18 cellular contexts compared by ENCODE assay signal in genomic region chr7:30254248-30254647, GRCh38. TPM values are rescaled to one million over a fixed set of nuclear protein-coding genes. Genes with fewer than 3 reads are reported as not detected.
DNase-seq lines count a peak whose midpoint lies in the region; ATAC-seq, FAIRE-seq and TF ChIP-seq lines count a peak whose summit lies in the region.
"Had no signal": no experiment of that assay in that cellular context is flagged by ENCODE, and none has a peak within 500 bp of the region (broad histone marks: within the 10 kb centered on the region; RNA-seq: fewer than 3 reads in every experiment).

No MANE protein-coding gene starts in this region.

- ATAC-seq in activated T-cell treated with anti-CD3 and anti-CD28 coated beads, Interleukin-2, amount 50 U/mL, for 72 hours (replicated peaks in 1 of 2), result no peak
- ATAC-seq in GM19395 (IDR thresholded peaks at IDR 0.05; ENCODE audit: unreplicated experiment) (no peak), GM18873 (IDR thresholded peaks at IDR 0.05; ENCODE audit: low FRiP score, unreplicated experiment) (no peak)

- 86 to 87% methylated on average over 5 of the region's 5 CpGs for WGBS in GM23248 (ENCODE audit: low coverage in 1 of 2, low lambda C conversion rate in 2 of 2, missing lambda C conversion rate in 2 of 2), 2 experiments

- peaks cover 25 to 36% of the 10 kb centered on the region in 2 donors for H3K4me1 ChIP-seq in kidney (ENCODE audit: control insufficient read depth in 1 of 2, insufficient read depth in 1 of 2, low read depth in 1 of 2, low read length in 2 of 2)
- H3K4me1 ChIP-seq in GM23248 (ENCODE audit: insufficient read depth), result peaks cover 8% of the 10 kb centered on the region; the same call in 1 of the 2 replicates

- peak overlapping the region; percentile 14 for H3K27ac Mint-ChIP-seq in activated T-cell treated with anti-CD3 and anti-CD28 coated beads, Interleukin-2, amount 50 U/mL, for 72 hours
- H3K27ac Mint-ChIP-seq in nephron, result peak overlapping the region; percentile 85 to 93 (median 93)
- no peak overlapping the region for H3K27ac Mint-ChIP-seq in activated naive CD4-positive, alpha-beta T cell treated with anti-CD3 and anti-CD28 coated beads for 36 hours
- H3K27ac Mint-ChIP-seq: B cell had no signal

- no peak overlapping the region for H2AFZ ChIP-seq in GM23248

- H3K79me2 ChIP-seq in GM23248 (ENCODE audit: insufficient read depth), result no peaks in the 10 kb centered on the region

- H3K9me3 Mint-ChIP-seq in activated T-cell treated with anti-CD3 and anti-CD28 coated beads, Interleukin-2, amount 50 U/mL, for 72 hours, result no peaks in the 10 kb centered on the region
- H3K9me3 Mint-ChIP-seq in nephron, result no peaks in the 10 kb centered on the region
- H3K9me3 Mint-ChIP-seq in activated naive CD4-positive, alpha-beta T cell treated with anti-CD3 and anti-CD28 coated beads for 36 hours, result no peaks in the 10 kb centered on the region

- no peaks in the 10 kb centered on the region for H3K36me3 Mint-ChIP-seq in activated T-cell treated with anti-CD3 and anti-CD28 coated beads, Interleukin-2, amount 50 U/mL, for 72 hours (ENCODE audit: insufficient read depth in 2 of 2)
- no peaks in the 10 kb centered on the region for H3K36me3 Mint-ChIP-seq in nephron (ENCODE audit: low read depth)
- no peaks in the 10 kb centered on the region for H3K36me3 Mint-ChIP-seq in activated naive CD4-positive, alpha-beta T cell treated with anti-CD3 and anti-CD28 coated beads for 36 hours (ENCODE audit: low read depth)

- intact Hi-C loops in kidney (cut with DNase I), result no loop called here
- intact Hi-C loops in activated naive CD4-positive, alpha-beta T cell treated with anti-CD3 and anti-CD28 coated beads for 36 hours (cut with micrococcal nuclease), result no loop called here

- H3K27ac ChIP-seq in kidney (ENCODE audit: low read depth in 2 of 2, low read length in 2 of 2) (peak overlapping the region; percentile 86), GM23248 (no peak overlapping the region)

- peak overlapping the region in 1 of 2 donors; percentile 0 for H3K4me3 ChIP-seq in kidney (ENCODE audit: low read length in 2 of 2)
- H3K4me3 ChIP-seq in GM23248, result no peak overlapping the region

- DNase-seq in activated T-cell treated with anti-CD3 and anti-CD28 coated beads, Interleukin-2, amount 50 U/mL, for 72 hours, result no peak
- no peak for DNase-seq in activated T-cell treated with anti-CD3 and anti-CD28 coated beads, Interleukin-2, amount 50 U/mL, for 1 hour
- DNase-seq in kidney (no peak), GM23248 (no peak)
- no peak for DNase-seq in activated naive CD4-positive, alpha-beta T cell treated with anti-CD3 and anti-CD28 coated beads for 36 hours
- DNase-seq: 8988T, DMS 273 treated with DMSO at 0.1 percent for 48 hours, GF-D8, GOT3, NCI-H1105 treated with DMSO at 0.1 percent for 48 hours, NCI-H1694 treated with DMSO at 0.1 percent for 48 hours, NCI-H510A, NCI-H774, SHP77 treated with DMSO at 0.1 percent for 48 hours had no signal

- H3K9me2 ChIP-seq in GM23248 (ENCODE audit: insufficient read depth), result no peaks in the 10 kb centered on the region

- H3K9ac ChIP-seq in kidney (ENCODE audit: low read length in 2 of 2) (peak overlapping the region in 1 of 2 donors; percentile 2), GM23248 (no peak overlapping the region)

- no peaks in the 10 kb centered on the region for H3K27me3 ChIP-seq in GM23248 (replicated peaks; ENCODE audit: insufficient read depth)

- no peaks in the 10 kb centered on the region for H4K20me1 ChIP-seq in GM23248 (ENCODE audit: insufficient read depth)

- no peak for FAIRE-seq in kidney (lab: Jason Lieb, UNC)

- no peak overlapping the region for H3K4me3 Mint-ChIP-seq in activated T-cell treated with anti-CD3 and anti-CD28 coated beads, Interleukin-2, amount 50 U/mL, for 72 hours
- H3K4me3 Mint-ChIP-seq in nephron, result no peak overlapping the region
- no peak overlapping the region for H3K4me3 Mint-ChIP-seq in activated naive CD4-positive, alpha-beta T cell treated with anti-CD3 and anti-CD28 coated beads for 36 hours
- H3K4me3 Mint-ChIP-seq: B cell had no signal

- H3K4me1 Mint-ChIP-seq in activated T-cell treated with anti-CD3 and anti-CD28 coated beads, Interleukin-2, amount 50 U/mL, for 72 hours (ENCODE audit: low read depth), result peaks cover 21% of the 10 kb centered on the region
- peaks cover 31% of the 10 kb centered on the region for H3K4me1 Mint-ChIP-seq in nephron
- H3K4me1 Mint-ChIP-seq in activated naive CD4-positive, alpha-beta T cell treated with anti-CD3 and anti-CD28 coated beads for 36 hours (ENCODE audit: low read depth), result peaks cover 15% of the 10 kb centered on the region

- H3K36me3 ChIP-seq in kidney (ENCODE audit: control insufficient read depth in 1 of 2, insufficient read depth in 2 of 2, low read length in 2 of 2) (no peaks in the 10 kb centered on the region), GM23248 (ENCODE audit: low read depth) (no peaks in the 10 kb centered on the region)

- TF ChIP-seq CTCF in kidney (IDR thresholded peaks at IDR 0.05; ENCODE audit: borderline replicate concordance, extremely low read depth, insufficient read depth), result no peak
- no peak for TF ChIP-seq CTCF in nephron (IDR thresholded peaks at IDR 0.05; ENCODE audit: unreplicated experiment in 3 of 3)

- H3F3A ChIP-seq in GM23248 (ENCODE audit: insufficient read depth), result no peaks in the 10 kb centered on the region

- in situ Hi-C loops in GM23248 (cut with MboI), result no loop called here

- H3K4me2 ChIP-seq in GM23248 (ENCODE audit: unreplicated experiment), result no peak overlapping the region

- H3K9me3 ChIP-seq in kidney (ENCODE audit: control insufficient read depth in 1 of 2, low read length in 2 of 2), result no peaks in the 10 kb centered on the region
- H3K9me3 ChIP-seq in GM23248 (ENCODE audit: low read depth), result no peaks in the 10 kb centered on the region

- CTCF ChIA-PET in activated naive CD4-positive, alpha-beta T cell treated with anti-CD3 and anti-CD28 coated beads for 36 hours (lab: Charles Lee), result interaction anchor here (0.5 kb wide), 1 partner anchor 872 kb away, joined by 3 read pairs; no protein-coding TSS in a partner anchor

- peaks cover 4% of the 10 kb centered on the region for H3K27me3 Mint-ChIP-seq in activated T-cell treated with anti-CD3 and anti-CD28 coated beads, Interleukin-2, amount 50 U/mL, for 72 hours (ENCODE audit: low read depth)
- H3K27me3 Mint-ChIP-seq in nephron (ENCODE audit: low read depth), result no peaks in the 10 kb centered on the region
- no peaks in the 10 kb centered on the region for H3K27me3 Mint-ChIP-seq in activated naive CD4-positive, alpha-beta T cell treated with anti-CD3 and anti-CD28 coated beads for 36 hours (ENCODE audit: low read depth)
- H3K27me3 Mint-ChIP-seq: B cell had no signal

RNA-seq across cellular contexts. Expression of gene ZNRF2, which starts 30.1 kb away (rescaled TPM):
- total RNA-seq in activated T-cell treated with anti-CD3 and anti-CD28 coated beads, Interleukin-2, amount 50 U/mL, for 72 hours, result 10 to 100 TPM; 18.3 to 19.6 TPM
- 32.2 TPM for total RNA-seq in kidney
- polyA plus RNA-seq in kidney (ENCODE audit: insufficient read depth, low read depth, low replicate concordance) (16.2 TPM), GM23248 (2016; fragmentation: Nextera tagmentation; extraction: Ambion mirVana) (0.25 and 0.46 TPM in 2 replicates)
- 10 to 100 TPM; 10.4 to 10.5 TPM for total RNA-seq in activated naive CD4-positive, alpha-beta T cell treated with anti-CD3 and anti-CD28 coated beads for 36 hours
- 4.4 and 6.5 TPM in 2 replicates for total RNA-seq in GM23248 (2014; rRNA removed; shearing (Covaris generic))
